ENCODE assay signal across 1 cellular context in the genomic region with DNA sequence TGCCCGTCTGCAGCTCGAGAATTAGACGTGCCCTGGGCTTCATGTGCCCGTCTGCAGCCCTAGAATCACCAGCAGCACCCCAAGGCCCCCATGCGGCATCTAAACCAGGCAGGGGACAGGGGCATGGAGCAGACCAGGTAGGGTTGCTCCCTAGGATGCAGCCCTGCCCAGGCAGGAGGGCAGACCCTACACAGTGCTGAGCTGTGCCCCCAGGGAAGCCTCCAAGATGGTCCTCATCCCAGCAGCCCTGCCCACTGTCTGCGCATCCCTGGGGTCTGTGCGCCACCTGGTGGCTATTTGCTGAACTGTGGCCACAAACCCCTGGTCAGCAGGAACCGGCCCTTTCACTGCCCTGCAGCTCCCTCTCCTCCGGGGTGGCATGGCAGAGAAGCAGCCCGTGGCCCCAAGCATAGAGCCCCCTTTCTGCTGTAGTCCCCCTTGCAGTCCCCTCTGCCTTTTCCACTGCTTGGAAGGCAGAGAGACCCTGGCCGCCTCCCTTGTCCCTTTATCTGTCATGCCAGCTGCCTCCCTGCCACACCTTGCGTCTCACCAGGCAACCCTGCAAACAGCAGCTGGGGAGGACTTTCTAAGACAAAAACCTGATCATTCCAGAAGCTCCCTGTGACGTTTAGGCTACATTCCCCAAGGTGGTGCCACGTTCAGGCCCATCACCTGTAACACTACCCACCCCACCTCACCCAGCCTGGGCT.
TF ChIP-seq lines count a peak whose summit lies in the region.

No MANE protein-coding gene starts in this region.

TF ChIP-seq in HepG2, 621 proteins besides CTCF, POLR2A, EP300 and RAD21 (continued from another document):
- TF ChIP-seq GABPB1 (CRISPR knock-in tag; IDR thresholded peaks at IDR 0.05) (0 out of 2 replicates have a peak, but pooled peaks have one; percentile 16), ZNF232 (CRISPR knock-in tag; IDR thresholded peaks at IDR 0.05; ENCODE audit: borderline replicate concordance) (0 out of 2 replicates have a peak, but pooled peaks have one; percentile 40), ZEB1 (IDR thresholded peaks at IDR 0.05; ENCODE audit: insufficient replicate concordance, low read depth) (no peak), ZNF746 (CRISPR knock-in tag; IDR thresholded peaks at IDR 0.05) (no peak), ZFY (CRISPR knock-in tag; IDR thresholded peaks at IDR 0.05) (peak; percentile 30; the same call in 1 of the 2 replicates), HNRNPL (IDR thresholded peaks at IDR 0.05; ENCODE audit: low read depth, low read length) (peak; percentile 77; the same call in 1 of the 2 replicates), ZNF563 (CRISPR knock-in tag; IDR thresholded peaks at IDR 0.05) (no peak), STAG1 (CRISPR knock-in tag; IDR thresholded peaks at IDR 0.05) (peak; percentile 98), DPF2 (CRISPR knock-in tag; IDR thresholded peaks at IDR 0.05; ENCODE audit: borderline replicate concordance, low read depth) (no peak), ZNF839 (CRISPR knock-in tag; IDR thresholded peaks at IDR 0.05; ENCODE audit: borderline replicate concordance) (peak; percentile 58; the same call in 1 of the 2 replicates), ZNF709 (CRISPR knock-in tag; IDR thresholded peaks at IDR 0.05) (no peak), ZNF670 (CRISPR knock-in tag; IDR thresholded peaks at IDR 0.05; ENCODE audit: borderline replicate concordance) (0 out of 2 replicates have a peak, but pooled peaks have one; percentile 25), FOSL2 (CRISPR knock-in tag; IDR thresholded peaks at IDR 0.05) (peak; percentile 14; the same call in 1 of the 2 replicates), MAFK (conservative IDR thresholded peaks at IDR 0.05 in 1 of 2, IDR thresholded peaks at IDR 0.05 in 1 of 2; ENCODE audit: low read length in 2 of 2) (peak; percentile 19 to 39)
- TF ChIP-seq, protein P1, sequence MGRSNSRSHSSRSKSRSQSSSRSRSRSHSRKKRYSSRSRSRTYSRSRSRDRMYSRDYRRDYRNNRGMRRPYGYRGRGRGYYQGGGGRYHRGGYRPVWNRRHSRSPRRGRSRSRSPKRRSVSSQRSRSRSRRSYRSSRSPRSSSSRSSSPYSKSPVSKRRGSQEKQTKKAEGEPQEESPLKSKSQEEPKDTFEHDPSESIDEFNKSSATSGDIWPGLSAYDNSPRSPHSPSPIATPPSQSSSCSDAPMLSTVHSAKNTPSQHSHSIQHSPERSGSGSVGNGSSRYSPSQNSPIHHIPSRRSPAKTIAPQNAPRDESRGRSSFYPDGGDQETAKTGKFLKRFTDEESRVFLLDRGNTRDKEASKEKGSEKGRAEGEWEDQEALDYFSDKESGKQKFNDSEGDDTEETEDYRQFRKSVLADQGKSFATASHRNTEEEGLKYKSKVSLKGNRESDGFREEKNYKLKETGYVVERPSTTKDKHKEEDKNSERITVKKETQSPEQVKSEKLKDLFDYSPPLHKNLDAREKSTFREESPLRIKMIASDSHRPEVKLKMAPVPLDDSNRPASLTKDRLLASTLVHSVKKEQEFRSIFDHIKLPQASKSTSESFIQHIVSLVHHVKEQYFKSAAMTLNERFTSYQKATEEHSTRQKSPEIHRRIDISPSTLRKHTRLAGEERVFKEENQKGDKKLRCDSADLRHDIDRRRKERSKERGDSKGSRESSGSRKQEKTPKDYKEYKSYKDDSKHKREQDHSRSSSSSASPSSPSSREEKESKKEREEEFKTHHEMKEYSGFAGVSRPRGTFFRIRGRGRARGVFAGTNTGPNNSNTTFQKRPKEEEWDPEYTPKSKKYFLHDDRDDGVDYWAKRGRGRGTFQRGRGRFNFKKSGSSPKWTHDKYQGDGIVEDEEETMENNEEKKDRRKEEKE (IDR thresholded peaks at IDR 0.05) = no peak
- TF ChIP-seq, protein P2, sequence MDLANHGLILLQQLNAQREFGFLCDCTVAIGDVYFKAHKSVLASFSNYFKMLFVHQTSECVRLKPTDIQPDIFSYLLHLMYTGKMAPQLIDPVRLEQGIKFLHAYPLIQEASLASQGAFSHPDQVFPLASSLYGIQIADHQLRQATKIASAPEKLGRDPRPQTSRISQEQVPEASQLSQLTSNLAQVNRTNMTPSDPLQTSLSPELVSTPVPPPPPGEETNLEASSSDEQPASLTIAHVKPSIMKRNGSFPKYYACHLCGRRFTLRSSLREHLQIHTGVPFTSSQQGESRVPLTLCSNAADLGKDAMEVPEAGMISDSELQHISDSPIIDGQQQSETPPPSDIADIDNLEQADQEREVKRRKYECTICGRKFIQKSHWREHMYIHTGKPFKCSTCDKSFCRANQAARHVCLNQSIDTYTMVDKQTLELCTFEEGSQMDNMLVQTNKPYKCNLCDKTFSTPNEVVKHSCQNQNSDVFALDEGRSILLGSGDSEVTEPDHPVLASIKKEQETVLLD (CRISPR knock-in tag; IDR thresholded peaks at IDR 0.05; ENCODE audit: low read depth) = no peak
